In genomic region chr11:65434057-65434666, GRCh38 we compare ENCODE assay signal across 10 cellular contexts. TPM values are rescaled to one million over a fixed set of nuclear protein-coding genes. Genes with fewer than 3 reads are reported as not detected.
DNase-seq lines count a peak whose midpoint lies in the region; ATAC-seq and TF ChIP-seq lines count a peak whose summit lies in the region.
"Had no signal": no experiment of that assay in that cellular context is flagged by ENCODE, and none has a peak within 500 bp of the region (broad histone marks: within the 10 kb centered on the region; RNA-seq: fewer than 3 reads in every experiment).

No MANE protein-coding gene starts in this region.

- peak overlapping the region in 2 of 5 donors; percentile 14 to 38 for H3K9ac ChIP-seq in subcutaneous abdominal adipose tissue (ENCODE audit: low read length in 5 of 5)

- TF ChIP-seq CTCF in right atrium auricular region (IDR thresholded peaks at IDR 0.05) = no peak

- H3K36me3 Mint-ChIP-seq in T-helper 2 cell treated with Interferon-gamma antibody and Interleukin-4, amounts not matched to agents 5 μg/mL and 100 μg/mL, for 36 hours (ENCODE audit: low read depth) = peaks cover 72% of the 10 kb centered on the region

- H3K27me3 Mint-ChIP-seq in T-helper 2 cell treated with Interferon-gamma antibody and Interleukin-4, amounts not matched to agents 5 μg/mL and 100 μg/mL, for 36 hours (ENCODE audit: low read depth) = no peaks in the 10 kb centered on the region

- H3K4me3 ChIP-seq in right atrium auricular region (peak overlapping the region in 1 of 2 donors; percentile 8), subcutaneous abdominal adipose tissue (ENCODE audit: low read depth in 1 of 5, low read length in 5 of 5) (peak overlapping the region in 3 of 5 donors; percentile 11 to 48 (median 23))

- ATAC-seq in HG03039 (IDR thresholded peaks at IDR 0.05; ENCODE audit: unreplicated experiment) = no peak

- peak overlapping the region; percentile 7 for H3K27ac Mint-ChIP-seq in T-helper 2 cell treated with Interferon-gamma antibody and Interleukin-4, amounts not matched to agents 5 μg/mL and 100 μg/mL, for 36 hours

- no peak overlapping the region for H3K4me3 Mint-ChIP-seq in T-helper 2 cell treated with Interferon-gamma antibody and Interleukin-4, amounts not matched to agents 5 μg/mL and 100 μg/mL, for 36 hours

- H3K27me3 ChIP-seq in right atrium auricular region = no peaks in the 10 kb centered on the region
- H3K27me3 ChIP-seq in subcutaneous abdominal adipose tissue (ENCODE audit: control insufficient read depth in 5 of 5, insufficient read depth in 4 of 5, low read length in 5 of 5) = no peaks in the 10 kb centered on the region

- H3K9me3 ChIP-seq in right atrium auricular region (no peaks in the 10 kb centered on the region), subcutaneous abdominal adipose tissue (ENCODE audit: control insufficient read depth in 5 of 5, low read length in 5 of 5) (no peaks in the 10 kb centered on the region)

- H3K36me3 ChIP-seq in right atrium auricular region = peaks cover 84% of the 10 kb centered on the region
- peaks cover 44 to 63% (median 55%) of the 10 kb centered on the region in 5 donors for H3K36me3 ChIP-seq in subcutaneous abdominal adipose tissue (ENCODE audit: control insufficient read depth in 5 of 5, insufficient read depth in 5 of 5, low read length in 5 of 5)

- H3K9me3 Mint-ChIP-seq in T-helper 2 cell treated with Interferon-gamma antibody and Interleukin-4, amounts not matched to agents 5 μg/mL and 100 μg/mL, for 36 hours = no peaks in the 10 kb centered on the region

- no peak for DNase-seq in T-helper 2 cell treated with Interferon-gamma antibody and Interleukin-4, amounts not matched to agents 5 μg/mL and 100 μg/mL, for 36 hours (ENCODE audit: low spot score)
- DNase-seq in T-helper 2 cell = no peak
- DNase-seq in amniotic epithelial cell (ENCODE audit: low read depth) = peak; percentile 50
- DNase-seq in right atrium auricular region (ENCODE audit: low spot score) = peak; percentile 53
- no peak for DNase-seq in DMS 273 treated with DMSO at 0.1 percent for 48 hours (lab: John Stamatoyannopoulos, UW)
- DNase-seq in cerebellum (ENCODE audit: low spot score) = no peak
- DNase-seq: 8988T, NCI-H524 had no signal

- peak overlapping the region; percentile 68 to 99 for H3K27ac ChIP-seq in right atrium auricular region
- peak overlapping the region; percentile 100 for H3K27ac ChIP-seq in subcutaneous abdominal adipose tissue (ENCODE audit: low read depth, low read length)

- peaks cover 78% of the 10 kb centered on the region for H3K4me1 Mint-ChIP-seq in T-helper 2 cell treated with Interferon-gamma antibody and Interleukin-4, amounts not matched to agents 5 μg/mL and 100 μg/mL, for 36 hours (ENCODE audit: low read depth)

- peaks cover 0 to 89% of the 10 kb centered on the region in 2 donors for H3K4me1 ChIP-seq in right atrium auricular region
- H3K4me1 ChIP-seq in subcutaneous abdominal adipose tissue (ENCODE audit: control insufficient read depth in 5 of 5, insufficient read depth in 5 of 5, low read length in 5 of 5) = peaks cover 13 to 96% (median 91%) of the 10 kb centered on the region in 5 donors

RNA-seq across cellular contexts. Expression of gene NEAT1, which starts 11.6 kb away (rescaled TPM):
- total RNA-seq in right atrium auricular region = 10 to 100 TPM; 43.7 to 52.5 TPM
- total RNA-seq in cerebellum = 17.0 TPM

RNA-seq across cellular contexts. Expression of gene FRMD8, which starts 47.7 kb away (rescaled TPM):
- total RNA-seq in right atrium auricular region (10 to 100 TPM; 10.2 to 23.8 TPM), cerebellum (9.2 TPM)

RNA-seq across cellular contexts. Expression of gene SLC25A45, which starts 51.7 kb away (rescaled TPM):
- 1 to 10 TPM; 2.6 to 3.3 TPM for total RNA-seq in right atrium auricular region
- 0.73 TPM for total RNA-seq in cerebellum

Comparison
In these comparisons a context has a peak if more than half of its experiments do, and no peak if none do; other contexts are left out.
1. DNase-seq: peak in amniotic epithelial cell (single experiment) and right atrium auricular region (single experiment); none in T-helper 2 cell treated with Interferon-gamma antibody and Interleukin-4, amounts not matched to agents 5 μg/mL and 100 μg/mL, for 36 hours (single experiment), T-helper 2 cell (0 of 5), DMS 273 treated with DMSO at 0.1 percent for 48 hours (single experiment) and cerebellum (single experiment).